14 cellular contexts compared by ENCODE assay signal in the genomic region with DNA sequence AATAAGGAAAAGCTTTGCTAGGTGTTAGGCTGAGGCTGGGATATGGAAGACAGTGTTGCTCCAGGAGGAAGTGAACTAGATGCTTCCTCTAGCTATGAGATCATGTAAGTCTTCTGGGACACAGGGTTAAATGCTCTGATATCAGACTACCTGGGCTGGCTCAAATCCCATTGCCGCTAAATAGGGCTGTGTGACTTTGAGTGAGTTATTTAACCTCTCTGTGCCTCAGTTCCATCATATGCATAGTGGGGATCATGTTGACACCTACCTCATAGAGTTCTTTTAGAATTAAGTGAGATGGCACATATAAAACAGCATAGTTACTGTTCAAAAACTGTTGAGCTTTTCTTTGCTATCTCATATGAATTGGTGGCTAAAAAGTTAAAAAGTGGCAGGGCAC.
"Had no signal": no experiment of that assay in that cellular context is flagged by ENCODE, and none has a peak within 500 bp of the region (broad histone marks: within the 10 kb centered on the region; RNA-seq: fewer than 3 reads in every experiment).

No MANE protein-coding gene starts in this region.

- H3K4me3 ChIP-seq: ascending aorta had no signal

- H3K27me3 ChIP-seq: ascending aorta had no signal

- H3K4me3 Mint-ChIP-seq: activated CD8-positive, alpha-beta memory T cell treated with anti-CD3 and anti-CD28 coated beads, Interleukin-2, amount 10 ng/mL, durations not matched to agents 7 days and 5 days; activated CD8-positive, alpha-beta T cell treated with anti-CD3 and anti-CD28 coated beads, Interleukin-2, amount 10 ng/mL, durations not matched to agents 7 days and 5 days; activated naive CD8-positive, alpha-beta T cell treated with anti-CD3 and anti-CD28 coated beads, Interleukin-2, amount 50 U/mL, for 24 hours; activated T-cell treated with anti-CD3 and anti-CD28 coated beads, Interleukin-2, amount 50 U/mL, for 4 hours; central memory CD8-positive, alpha-beta T cell; T-helper 2 cell treated with Interferon-gamma antibody and Interleukin-4, amounts not matched to agents 5 μg/mL and 100 μg/mL, for 36 hours had no signal

- H3K36me3 ChIP-seq: ascending aorta had no signal

- H3K9me3 ChIP-seq: ascending aorta had no signal

- H3K9me3 Mint-ChIP-seq: activated naive CD4-positive, alpha-beta T cell treated with anti-CD3 and anti-CD28 coated beads, Interleukin-2, amount 50 U/mL, for 72 hours; activated naive CD8-positive, alpha-beta T cell treated with anti-CD3 and anti-CD28 coated beads, Interleukin-2, amount 50 U/mL, for 24 hours; activated T-cell treated with anti-CD3 and anti-CD28 coated beads, Interleukin-2, amount 50 U/mL, for 4 hours; central memory CD8-positive, alpha-beta T cell; T-helper 2 cell treated with Interferon-gamma antibody and Interleukin-4, amounts not matched to agents 5 μg/mL and 100 μg/mL, for 36 hours had no signal

- H3K27ac ChIP-seq: ascending aorta had no signal

- H3K36me3 Mint-ChIP-seq: activated CD8-positive, alpha-beta memory T cell treated with anti-CD3 and anti-CD28 coated beads, Interleukin-2, amount 10 ng/mL, durations not matched to agents 7 days and 5 days; brain had no signal

- H3K27me3 Mint-ChIP-seq: brain; central memory CD8-positive, alpha-beta T cell had no signal

- DNase-seq: activated CD4-positive, CD25-positive, alpha-beta regulatory T cell treated with anti-CD3 and anti-CD28 coated beads, Interleukin-2, amount 50 U/mL, for 72 hours; KG1; NCI-H1092; NCI-H2107; SIG-M5 had no signal

- ATAC-seq: activated CD8-positive, alpha-beta memory T cell treated with anti-CD3 and anti-CD28 coated beads, Interleukin-2, amount 10 ng/mL, durations not matched to agents 7 days and 5 days; activated CD8-positive, alpha-beta T cell treated with anti-CD3 and anti-CD28 coated beads, Interleukin-2, amount 10 ng/mL, durations not matched to agents 7 days and 5 days; activated naive CD8-positive, alpha-beta T cell treated with anti-CD3 and anti-CD28 coated beads, Interleukin-2, amount 50 U/mL, for 24 hours; activated T-cell treated with anti-CD3 and anti-CD28 coated beads, Interleukin-2, amount 50 U/mL, for 4 hours had no signal

- H3K27ac Mint-ChIP-seq: activated CD8-positive, alpha-beta memory T cell treated with anti-CD3 and anti-CD28 coated beads, Interleukin-2, amount 10 ng/mL, durations not matched to agents 7 days and 5 days; activated CD8-positive, alpha-beta T cell treated with anti-CD3 and anti-CD28 coated beads, Interleukin-2, amount 10 ng/mL, durations not matched to agents 7 days and 5 days; activated naive CD4-positive, alpha-beta T cell treated with anti-CD3 and anti-CD28 coated beads, Interleukin-2, amount 50 U/mL, for 72 hours; activated naive CD8-positive, alpha-beta T cell treated with anti-CD3 and anti-CD28 coated beads, Interleukin-2, amount 50 U/mL, for 24 hours; T-helper 2 cell treated with Interferon-gamma antibody and Interleukin-4, amounts not matched to agents 5 μg/mL and 100 μg/mL, for 36 hours had no signal
